ENCODE assay signal across 1 cellular context in genomic region chr4:175807596-175807995, GRCh38.
TF ChIP-seq lines count a peak whose summit lies in the region.

No MANE protein-coding gene starts in this region.

TF ChIP-seq in WTC11, 78 proteins besides CTCF, POLR2A, EP300 and RAD21 (continued from another document):
- no peak for TF ChIP-seq ERG (CRISPR knock-in tag; IDR thresholded peaks at IDR 0.05)
- TF ChIP-seq ZNF138 (CRISPR knock-in tag; conservative IDR thresholded peaks at IDR 0.05) = no peak
- no peak for TF ChIP-seq MYBL2 (CRISPR knock-in tag; IDR thresholded peaks at IDR 0.05)
- TF ChIP-seq ZBTB21 (CRISPR knock-in tag; IDR thresholded peaks at IDR 0.05; ENCODE audit: borderline replicate concordance) = no peak
- TF ChIP-seq AR (CRISPR knock-in tag; IDR thresholded peaks at IDR 0.05) = no peak
- TF ChIP-seq E2F5 (CRISPR knock-in tag; IDR thresholded peaks at IDR 0.05) = no peak
